Comparison of ENCODE assay signal across 13 cellular contexts in the genomic region with DNA sequence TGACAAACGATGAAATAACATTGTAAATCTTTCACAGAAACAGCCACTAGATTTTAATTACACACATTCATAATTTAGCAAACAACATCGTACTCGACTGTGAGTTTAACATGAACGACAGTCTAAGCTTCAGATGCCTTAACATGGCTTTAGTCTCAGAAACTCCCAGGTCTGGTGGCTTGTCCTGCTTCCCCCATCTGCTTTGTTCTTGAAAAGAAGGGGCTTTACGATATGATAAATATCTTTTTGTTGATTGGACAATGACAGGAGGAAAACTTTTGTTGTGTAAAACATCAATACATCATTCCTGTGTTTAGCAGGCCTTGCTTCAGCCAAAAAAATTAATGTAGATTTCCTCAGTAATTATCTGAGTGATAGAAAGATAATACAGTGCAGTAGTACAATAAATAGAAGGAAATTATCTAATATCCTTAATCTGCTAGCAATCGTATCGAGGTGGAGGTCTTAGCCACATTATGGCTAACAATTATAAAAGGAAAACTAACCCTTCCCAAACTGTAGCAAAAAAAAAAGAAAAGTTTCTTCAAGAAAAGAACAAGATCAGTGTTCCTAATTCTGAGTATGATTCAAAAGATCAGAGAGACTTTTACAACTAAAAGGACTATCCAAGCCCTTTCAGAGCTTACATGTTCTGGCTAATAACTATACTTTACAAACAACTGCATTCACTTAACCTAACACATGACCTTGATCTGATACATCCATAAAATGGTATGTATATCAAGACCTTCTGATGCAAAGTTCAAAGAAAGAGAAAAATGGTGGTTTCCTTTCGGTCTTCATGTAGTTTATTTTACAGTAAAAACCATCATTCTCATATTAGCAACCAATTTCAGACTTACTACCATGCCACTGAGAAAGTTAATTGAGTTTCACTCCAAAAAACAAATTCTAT.
DNase-seq lines count a peak whose midpoint lies in the region; ATAC-seq, FAIRE-seq and TF ChIP-seq lines count a peak whose summit lies in the region.
"Had no signal": no experiment of that assay in that cellular context is flagged by ENCODE, and none has a peak within 500 bp of the region (broad histone marks: within the 10 kb centered on the region; RNA-seq: fewer than 3 reads in every experiment).

No MANE protein-coding gene starts in this region.

- TF ChIP-seq CTCF in heart right ventricle (IDR thresholded peaks at IDR 0.05) (no peak), upper lobe of right lung (IDR thresholded peaks at IDR 0.05) (no peak)

- no peaks in the 10 kb centered on the region for H3K27me3 Mint-ChIP-seq in natural killer cell treated with Interleukin-12 subunit alpha and Interleukin-12 subunit beta and Interleukin-15 and Interleukin-18, amount 100 ng/mL, for 72 hours

- peak in 5 of 8 donors; percentile 10 to 47 (median 39) for ATAC-seq in heart right ventricle
- no peak for ATAC-seq in natural killer cell treated with Interleukin-12 subunit alpha and Interleukin-12 subunit beta and Interleukin-15 and Interleukin-18, amount 100 ng/mL, for 72 hours
- ATAC-seq in upper lobe of right lung, result no peak
- no peak for ATAC-seq in GM18909 (IDR thresholded peaks at IDR 0.05; ENCODE audit: poor library complexity, unreplicated experiment)
- ATAC-seq in GM19395 (IDR thresholded peaks at IDR 0.05; ENCODE audit: unreplicated experiment), result no peak
- ATAC-seq: left lung had no signal

- H3K4me3 ChIP-seq in heart right ventricle, result no peak overlapping the region
- H3K4me3 ChIP-seq in upper lobe of right lung, result no peak overlapping the region
- H3K4me3 ChIP-seq: cardiac muscle cell, left lung had no signal

- no peak for DNase-seq in heart right ventricle
- no peak for DNase-seq in cardiac septum (ENCODE audit: low spot score)
- DNase-seq in natural killer cell treated with Interleukin-12 subunit alpha and Interleukin-12 subunit beta and Interleukin-15 and Interleukin-18, amount 100 ng/mL, for 72 hours (ENCODE audit: low spot score), result no peak
- no peak for DNase-seq in upper lobe of right lung
- no peak for DNase-seq in NCI-H345 treated with DMSO at 0.1 percent for 48 hours (lab: John Stamatoyannopoulos, UW; ENCODE audit: unreplicated experiment)
- DNase-seq: AML-193, left lung, NCI-H187, T-helper 1 cell had no signal

- peaks cover 59 to 65% of the 10 kb centered on the region in 2 donors for H3K4me1 Mint-ChIP-seq in natural killer cell treated with Interleukin-12 subunit alpha and Interleukin-12 subunit beta and Interleukin-15 and Interleukin-18, amount 100 ng/mL, for 72 hours (ENCODE audit: low read depth in 2 of 2)

- H3K4me1 ChIP-seq in heart right ventricle (peaks cover 17 to 96% (median 74%) of the 10 kb centered on the region in 9 donors), upper lobe of right lung (peaks cover 39% of the 10 kb centered on the region)

- H3K4me3 Mint-ChIP-seq in natural killer cell treated with Interleukin-12 subunit alpha and Interleukin-12 subunit beta and Interleukin-15 and Interleukin-18, amount 100 ng/mL, for 72 hours, result no peak overlapping the region

- WGBS in heart right ventricle, 2 donors, result 63 to 64% methylated on average over 8 of the region's 8 CpGs

- H3K36me3 ChIP-seq in heart right ventricle (peaks cover 0 to 85% (median 28%) of the 10 kb centered on the region in 9 donors), upper lobe of right lung (peaks cover 77% of the 10 kb centered on the region)

- H3K36me3 Mint-ChIP-seq in natural killer cell treated with Interleukin-12 subunit alpha and Interleukin-12 subunit beta and Interleukin-15 and Interleukin-18, amount 100 ng/mL, for 72 hours, result peaks cover 27% of the 10 kb centered on the region

- H3K27ac ChIP-seq in heart right ventricle (peak overlapping the region; percentile 18 to 96 (median 61)), upper lobe of right lung (peak overlapping the region; percentile 65)
- H3K27ac ChIP-seq: cardiac muscle cell had no signal

- H3K9me3 ChIP-seq in heart right ventricle, result no peaks in the 10 kb centered on the region
- no peaks in the 10 kb centered on the region for H3K9me3 ChIP-seq in upper lobe of right lung
- H3K9me3 ChIP-seq: left lung had no signal

- H3K9me3 Mint-ChIP-seq in natural killer cell treated with Interleukin-12 subunit alpha and Interleukin-12 subunit beta and Interleukin-15 and Interleukin-18, amount 100 ng/mL, for 72 hours, result no peaks in the 10 kb centered on the region

- H3K27me3 ChIP-seq in heart right ventricle, result no peaks in the 10 kb centered on the region
- no peaks in the 10 kb centered on the region for H3K27me3 ChIP-seq in upper lobe of right lung
- H3K27me3 ChIP-seq: cardiac muscle cell, left lung had no signal

- intact Hi-C loops in heart right ventricle (cut with DNase I), result no loop called here
- intact Hi-C loops in cardiac septum (cut with DNase I), result loop anchor here (5.0 kb wide), 1 partner anchor 41 kb away; no protein-coding TSS in a partner anchor
- intact Hi-C loops in upper lobe of right lung (cut with DNase I), result no loop called here

- peak; percentile 18 for FAIRE-seq in colon (lab: Jason Lieb, UNC)

- peak overlapping the region; percentile 21 to 85 for H3K27ac Mint-ChIP-seq in natural killer cell treated with Interleukin-12 subunit alpha and Interleukin-12 subunit beta and Interleukin-15 and Interleukin-18, amount 100 ng/mL, for 72 hours

Comparison
In these comparisons a context has a peak if more than half of its experiments do, and no peak if none do; other contexts are left out.
1. ATAC-seq: peak in heart right ventricle (5 of 8); none in natural killer cell treated with Interleukin-12 subunit alpha and Interleukin-12 subunit beta and Interleukin-15 and Interleukin-18, amount 100 ng/mL, for 72 hours (0 of 2), upper lobe of right lung (single experiment), GM18909 (single experiment) and GM19395 (single experiment).